Comparison of ENCODE assay signal across 19 cellular contexts in genomic region chr11:76714493-76714892, GRCh38. TPM values are rescaled to one million over a fixed set of nuclear protein-coding genes. Genes with fewer than 3 reads are reported as not detected.
"Had no signal": no experiment of that assay in that cellular context is flagged by ENCODE, and none has a peak within 500 bp of the region (broad histone marks: within the 10 kb centered on the region; RNA-seq: fewer than 3 reads in every experiment).

No MANE protein-coding gene starts in this region.

- H3K27me3 ChIP-seq: adrenal gland, upper lobe of right lung had no signal

- H3K27ac Mint-ChIP-seq: activated CD4-positive, alpha-beta T cell treated with anti-CD3 and anti-CD28 coated beads, Interleukin-2, amount 10 ng/mL, durations not matched to agents 7 days and 5 days; activated CD8-positive, alpha-beta T cell treated with anti-CD3 and anti-CD28 coated beads, Interleukin-2, amount 10 ng/mL, durations not matched to agents 7 days and 5 days; activated naive CD4-positive, alpha-beta T cell treated with anti-CD3 and anti-CD28 coated beads, Interleukin-2, amount 50 U/mL, for 72 hours; natural killer cell had no signal

- H3K4me3 Mint-ChIP-seq: activated CD4-positive, alpha-beta T cell treated with anti-CD3 and anti-CD28 coated beads, Interleukin-2, amount 10 ng/mL, durations not matched to agents 7 days and 5 days; activated CD8-positive, alpha-beta T cell treated with anti-CD3 and anti-CD28 coated beads, Interleukin-2, amount 10 ng/mL, durations not matched to agents 7 days and 5 days; activated T-cell treated with anti-CD3 and anti-CD28 coated beads, Interleukin-2, amount 50 U/mL, for 4 hours; effector memory CD8-positive, alpha-beta T cell; natural killer cell had no signal

- H3K36me3 ChIP-seq: adrenal gland, lower lobe of right lung, upper lobe of right lung had no signal

- FAIRE-seq: bronchial epithelial cell, keratinocyte had no signal

- H3K27me3 Mint-ChIP-seq: activated CD4-positive, alpha-beta T cell treated with anti-CD3 and anti-CD28 coated beads, Interleukin-2, amount 10 ng/mL, durations not matched to agents 7 days and 5 days had no signal

- H3K27ac ChIP-seq: adrenal gland, lower lobe of right lung, upper lobe of right lung had no signal

- H3K4me1 Mint-ChIP-seq: activated CD4-positive, alpha-beta T cell treated with anti-CD3 and anti-CD28 coated beads, Interleukin-2, amount 10 ng/mL, durations not matched to agents 7 days and 5 days; natural killer cell had no signal

- DNase-seq: activated CD4-positive, alpha-beta T cell treated with anti-CD3 and anti-CD28 coated beads, Interleukin-2, amount 10 ng/mL, durations not matched to agents 7 days and 5 days; activated CD8-positive, alpha-beta T cell treated with anti-CD3 and anti-CD28 coated beads, Interleukin-2, amount 10 ng/mL, durations not matched to agents 7 days and 5 days; activated effector memory CD4-positive, alpha-beta T cell treated with Interleukin-2 at 50 U/mL for 16 hours; activated T-cell treated with anti-CD3 and anti-CD28 coated beads, Interleukin-2, amount 50 U/mL, for 4 hours; adrenal gland; dermis blood vessel endothelial cell; effector memory CD8-positive, alpha-beta T cell; foreskin melanocyte; lower lobe of right lung; natural killer cell; stimulated activated CD4-positive, alpha-beta T cell treated with anti-CD3 and anti-CD28 coated beads, Interleukin-1b, Interleukin-23, amount 100 ng/mL, for 48 hours; stimulated activated CD8-positive, alpha-beta memory T cell treated with anti-CD3 and anti-CD28 coated beads, Interleukin-4, amount 100 ng/mL, for 48 hours; stimulated activated naive CD4-positive, alpha-beta T cell; T1000; upper lobe of right lung had no signal

- H3K9me3 Mint-ChIP-seq: activated CD4-positive, alpha-beta T cell treated with anti-CD3 and anti-CD28 coated beads, Interleukin-2, amount 10 ng/mL, durations not matched to agents 7 days and 5 days; activated naive CD4-positive, alpha-beta T cell treated with anti-CD3 and anti-CD28 coated beads, Interleukin-2, amount 50 U/mL, for 72 hours; activated T-cell treated with anti-CD3 and anti-CD28 coated beads, Interleukin-2, amount 50 U/mL, for 4 hours; effector memory CD8-positive, alpha-beta T cell; natural killer cell had no signal

- H3K9me3 ChIP-seq: adrenal gland, lower lobe of right lung, upper lobe of right lung had no signal

- ATAC-seq: activated CD4-positive, CD25-positive, alpha-beta regulatory T cell treated with anti-CD3 and anti-CD28 coated beads, Interleukin-2, amount 50 U/mL, for 24 hours; activated CD8-positive, alpha-beta T cell treated with anti-CD3 and anti-CD28 coated beads, Interleukin-2, amount 10 ng/mL, durations not matched to agents 7 days and 5 days; activated naive CD4-positive, alpha-beta T cell treated with anti-CD3 and anti-CD28 coated beads, Interleukin-2, amount 50 U/mL, for 72 hours; activated T-cell treated with anti-CD3 and anti-CD28 coated beads, Interleukin-2, amount 50 U/mL, for 4 hours; effector memory CD8-positive, alpha-beta T cell; lower lobe of right lung; natural killer cell; upper lobe of right lung had no signal

- H3K4me1 ChIP-seq: adrenal gland, lower lobe of right lung, upper lobe of right lung had no signal

- H3K4me3 ChIP-seq: adrenal gland, lower lobe of right lung, upper lobe of right lung had no signal

- H3K36me3 Mint-ChIP-seq: activated naive CD4-positive, alpha-beta T cell treated with anti-CD3 and anti-CD28 coated beads, Interleukin-2, amount 50 U/mL, for 72 hours; natural killer cell had no signal

RNA-seq across cellular contexts. Expression of gene LRRC32, which starts 43.9 kb away (rescaled TPM):
- polyA plus RNA-seq: keratinocyte had no signal
